13 cellular contexts compared by ENCODE assay signal in the genomic region with DNA sequence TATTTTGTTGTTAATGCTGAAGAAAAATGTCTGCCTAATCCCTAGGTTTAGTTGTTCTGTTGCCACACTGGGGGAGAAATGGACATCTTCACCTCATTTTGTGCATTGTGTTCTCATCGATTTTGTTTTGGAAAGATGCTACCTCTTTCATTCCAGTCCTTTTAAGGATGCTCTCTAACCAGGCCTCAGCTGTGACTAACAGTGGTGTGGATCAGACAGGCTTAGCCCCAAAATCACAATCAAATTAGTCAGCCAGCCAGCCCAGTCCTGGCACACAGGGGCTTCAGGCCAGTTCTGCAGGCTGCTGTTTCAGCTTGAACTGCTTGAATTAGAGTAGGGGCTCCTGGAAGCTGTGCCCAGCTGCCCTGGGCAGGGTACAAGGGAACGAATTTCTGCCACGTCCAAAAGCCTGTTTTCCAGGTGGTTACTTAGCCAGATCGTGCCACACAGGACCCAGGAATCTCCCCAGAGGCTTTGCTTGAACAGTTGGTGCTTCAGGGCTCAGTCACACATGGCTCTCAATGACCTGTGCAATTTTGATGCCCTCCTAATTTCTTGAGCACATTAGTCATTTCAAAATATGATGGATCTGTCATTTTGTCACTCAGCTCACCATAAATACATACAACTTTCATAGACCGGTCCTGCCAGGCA.
DNase-seq lines count a peak whose midpoint lies in the region; ATAC-seq and TF ChIP-seq lines count a peak whose summit lies in the region.
"Had no signal": no experiment of that assay in that cellular context is flagged by ENCODE, and none has a peak within 500 bp of the region (broad histone marks: within the 10 kb centered on the region; RNA-seq: fewer than 3 reads in every experiment).

No MANE protein-coding gene starts in this region.

- TF ChIP-seq CTCF in PC-3 (conservative IDR thresholded peaks at IDR 0.05; ENCODE audit: low read depth, low read length): no peak
- no peak for TF ChIP-seq CTCF in prostate gland (IDR thresholded peaks at IDR 0.05)
- TF ChIP-seq CTCF in left ventricle myocardium inferior (IDR thresholded peaks at IDR 0.05; ENCODE audit: borderline replicate concordance): no peak
- no peak for TF ChIP-seq CTCF in upper lobe of left lung (IDR thresholded peaks at IDR 0.05)

- H3K9me2 ChIP-seq in PC-3 (replicated peaks; ENCODE audit: low read length): no peaks in the 10 kb centered on the region

- intact Hi-C loops in PC-3 (cut with micrococcal nuclease) (no loop called here), prostate gland (cut with DNase I) (no loop called here), left ventricle myocardium inferior (cut with micrococcal nuclease) (no loop called here)

- H3K9ac ChIP-seq in PC-3 (ENCODE audit: low read length): no peak overlapping the region

- H4K20me1 ChIP-seq in PC-3 (ENCODE audit: low read length): no peaks in the 10 kb centered on the region

- H3K4me1 ChIP-seq in PC-3 (ENCODE audit: insufficient read depth, low read length) (peaks cover 12% of the 10 kb centered on the region; the same call in 1 of the 2 replicates), prostate gland (replicated peaks) (no peaks in the 10 kb centered on the region), left ventricle myocardium inferior (peaks cover under 1% of the 10 kb centered on the region), upper lobe of left lung (no peaks in the 10 kb centered on the region)
- H3K4me1 ChIP-seq: spleen had no signal

- TF ChIP-seq EP300 in upper lobe of left lung (IDR thresholded peaks at IDR 0.05): no peak

- H3K36me3 ChIP-seq in PC-3 (ENCODE audit: low read depth, low read length) (no peaks in the 10 kb centered on the region), prostate gland (no peaks in the 10 kb centered on the region), left ventricle myocardium inferior (peaks cover 30% of the 10 kb centered on the region), upper lobe of left lung (peaks cover 4 to 50% (median 28%) of the 10 kb centered on the region in 4 donors)

- no peak overlapping the region for H3K4me2 ChIP-seq in PC-3 (ENCODE audit: low read length)

- POLR2A ChIA-PET in PC-3 (lab: Charles Lee; ENCODE audit: unreplicated experiment): no interaction called here

- H2AFZ ChIP-seq in PC-3 (ENCODE audit: low read length): no peak overlapping the region

- CTCF ChIA-PET in PC-3 (lab: Charles Lee): interaction anchor here (0.6 kb wide), 1 partner anchor 250 kb away, joined by 6 read pairs; no protein-coding TSS in a partner anchor

- DNase-seq in EH (ENCODE audit: low read depth) (peak; percentile 85), PC-3 (peak; percentile 13), epithelial cell of prostate (ENCODE audit: low read depth, low spot score) (no peak), prostate gland (ENCODE audit: low spot score) (no peak), left ventricle myocardium inferior (no peak), upper lobe of left lung (no peak)
- DNase-seq: activated naive CD8-positive, alpha-beta T cell treated with anti-CD3 and anti-CD28 coated beads, Interleukin-2, amount 50 U/mL, for 24 hours; NCI-H1694 treated with DMSO at 0.1 percent for 48 hours; nephron progenitor cell; spleen; T-helper 1 cell had no signal

- H3K79me2 ChIP-seq in PC-3 (ENCODE audit: low read length): no peaks in the 10 kb centered on the region

- H3K27me3 ChIP-seq in PC-3 (ENCODE audit: low read length): no peaks in the 10 kb centered on the region
- no peaks in the 10 kb centered on the region for H3K27me3 ChIP-seq in prostate gland (replicated peaks; ENCODE audit: insufficient read depth)
- H3K27me3 ChIP-seq in left ventricle myocardium inferior (ENCODE audit: low read depth): no peaks in the 10 kb centered on the region
- H3K27me3 ChIP-seq in upper lobe of left lung: no peaks in the 10 kb centered on the region
- H3K27me3 ChIP-seq: spleen had no signal

- H3K27ac ChIP-seq in PC-3 (ENCODE audit: low read length): 0 out of 2 replicates have a peak overlapping the region, but pooled peaks have one; percentile 7
- peak overlapping the region; percentile 73 for H3K27ac ChIP-seq in epithelial cell of prostate
- peak overlapping the region; percentile 54 to 55 for H3K27ac ChIP-seq in prostate gland
- no peak overlapping the region for H3K27ac ChIP-seq in left ventricle myocardium inferior (replicated peaks)
- no peak overlapping the region for H3K27ac ChIP-seq in upper lobe of left lung
- H3K27ac ChIP-seq: spleen had no signal

- TF ChIP-seq POLR2A in prostate gland (IDR thresholded peaks at IDR 0.05) (no peak), upper lobe of left lung (IDR thresholded peaks at IDR 0.05) (no peak)

- 75% methylated on average over 5 of the region's 5 CpGs for WGBS in prostate gland
- 88 to 95% methylated on average over 2 to 5 of the region's 5 CpGs for WGBS in upper lobe of left lung, 2 donors

- H3K4me3 ChIP-seq in PC-3 (ENCODE audit: low read length): no peak overlapping the region
- H3K4me3 ChIP-seq in prostate gland: no peak overlapping the region
- no peak overlapping the region for H3K4me3 ChIP-seq in left ventricle myocardium inferior
- H3K4me3 ChIP-seq in upper lobe of left lung: no peak overlapping the region
- H3K4me3 ChIP-seq: spleen had no signal

- BruUV-seq in PC-3 (replicated peaks; lab: Mats Ljungman, UMichigan): no TSS peak

- ATAC-seq in PC-3: no peak
- no peak for ATAC-seq in HG02759 (IDR thresholded peaks at IDR 0.05; ENCODE audit: unreplicated experiment)
- no peak for ATAC-seq in upper lobe of left lung (ENCODE audit: low FRiP score in 2 of 2)
- ATAC-seq in HG03432 (IDR thresholded peaks at IDR 0.05; ENCODE audit: unreplicated experiment): no peak
- ATAC-seq: activated naive CD8-positive, alpha-beta T cell treated with anti-CD3 and anti-CD28 coated beads, Interleukin-2, amount 50 U/mL, for 24 hours had no signal

- no peaks in the 10 kb centered on the region for H3K9me3 ChIP-seq in PC-3 (ENCODE audit: low read length)
- H3K9me3 ChIP-seq in prostate gland: no peaks in the 10 kb centered on the region
- H3K9me3 ChIP-seq in left ventricle myocardium inferior (replicated peaks): no peaks in the 10 kb centered on the region
- H3K9me3 ChIP-seq in upper lobe of left lung: no peaks in the 10 kb centered on the region
- H3K9me3 ChIP-seq: spleen had no signal

- H3F3A ChIP-seq in PC-3 (ENCODE audit: low read length, unreplicated experiment): no peaks in the 10 kb centered on the region

Comparison
In these comparisons a context has a peak if more than half of its experiments do, and no peak if none do; other contexts are left out.
1. DNase-seq: peak in EH (single experiment) and PC-3 (single experiment); none in epithelial cell of prostate (single experiment), prostate gland (single experiment), left ventricle myocardium inferior (single experiment) and upper lobe of left lung (0 of 2).
2. H3K27ac ChIP-seq: peak in PC-3 (single experiment), epithelial cell of prostate (single experiment) and prostate gland (2 of 2); none in left ventricle myocardium inferior (single experiment) and upper lobe of left lung (0 of 4).